Comparison of ENCODE assay signal across 18 cellular contexts in the genomic region with DNA sequence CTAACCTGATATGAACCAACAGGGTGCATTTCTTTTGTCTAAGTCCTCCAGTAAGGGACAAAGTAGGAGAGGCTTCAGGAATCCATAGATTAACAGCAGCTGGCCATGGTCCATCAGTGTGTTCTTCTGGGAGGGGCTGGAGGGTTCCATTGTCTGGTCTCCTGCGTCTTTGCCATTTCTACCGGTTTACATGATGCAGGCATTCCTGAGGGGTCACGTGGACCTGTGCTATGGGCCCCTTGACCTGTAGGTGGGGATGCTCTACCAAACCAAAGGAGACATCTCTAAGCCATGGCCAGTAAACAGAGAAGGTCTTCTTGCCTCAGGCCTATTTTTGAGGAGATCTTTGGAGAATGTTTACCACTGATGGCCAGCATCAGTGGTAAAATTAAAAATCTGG. TPM values are rescaled to one million over a fixed set of nuclear protein-coding genes. Genes with fewer than 3 reads are reported as not detected.
DNase-seq lines count a peak whose midpoint lies in the region; ATAC-seq and TF ChIP-seq lines count a peak whose summit lies in the region.
"Had no signal": no experiment of that assay in that cellular context is flagged by ENCODE, and none has a peak within 500 bp of the region (broad histone marks: within the 10 kb centered on the region; RNA-seq: fewer than 3 reads in every experiment).

No MANE protein-coding gene starts in this region.

- H2AFZ ChIP-seq in HCT116 (ENCODE audit: low read depth, low read length, poor library complexity, severe bottlenecking): no peak overlapping the region

- H3K4me1 ChIP-seq in BE2C (no peaks in the 10 kb centered on the region), HCT116 (ENCODE audit: control insufficient read depth in 1 of 2, insufficient read depth in 2 of 2, low read length in 2 of 2) (peaks cover 9 to 11% of the 10 kb centered on the region in 2 experiments; a peak in 3 of 4 replicates), tibial nerve (peaks cover 0 to 16% (median 0%) of the 10 kb centered on the region in 4 donors)

- no peaks in the 10 kb centered on the region for H3K9me2 ChIP-seq in HCT116 (ENCODE audit: insufficient read depth)

- H3K36me3 ChIP-seq in BE2C: no peaks in the 10 kb centered on the region
- no peaks in the 10 kb centered on the region for H3K36me3 ChIP-seq in HCT116 (ENCODE audit: control insufficient read depth in 1 of 2, insufficient read depth in 2 of 2, low read length in 2 of 2)
- H3K36me3 ChIP-seq in tibial nerve: no peaks in the 10 kb centered on the region
- H3K36me3 ChIP-seq: gastrocnemius medialis had no signal

- peak; percentile 38 for TF ChIP-seq RAD21 in HCT116 (IDR thresholded peaks at IDR 0.05; ENCODE audit: low read depth)

- no peaks in the 10 kb centered on the region for H3K27me3 ChIP-seq in BE2C
- H3K27me3 ChIP-seq in HCT116 (ENCODE audit: insufficient read depth, low read length): peaks cover 12% of the 10 kb centered on the region; the same call in 1 of the 2 replicates
- H3K27me3 ChIP-seq in tibial nerve: no peaks in the 10 kb centered on the region
- H3K27me3 ChIP-seq: gastrocnemius medialis had no signal

- POLR2A ChIA-PET in HCT116 (lab: Charles Lee): no interaction called here

- no peaks in the 10 kb centered on the region for H3K79me2 ChIP-seq in HCT116 (ENCODE audit: insufficient read depth, low read length)

- no peak overlapping the region for H3K4me2 ChIP-seq in HCT116 (ENCODE audit: low read length)

- H3K27ac ChIP-seq in HCT116 (ENCODE audit: low read depth, low read length) (no peak overlapping the region), tibial nerve (no peak overlapping the region)
- H3K27ac ChIP-seq: gastrocnemius medialis had no signal

- H4K20me1 ChIP-seq in HCT116 (ENCODE audit: insufficient read depth): no peaks in the 10 kb centered on the region

- DNase-seq in BE2C: no peak
- no peak for DNase-seq in HCT116 (ENCODE audit: low read depth, low spot score)
- DNase-seq in SK-MEL-5 (ENCODE audit: low read depth, low spot score): peak; percentile 10
- DNase-seq in iPS-NIHi11 (ENCODE audit: low spot score): peak; percentile 64
- DNase-seq in DMS153 treated with DMSO at 0.1 percent for 48 hours (lab: John Stamatoyannopoulos, UW; ENCODE audit: unreplicated experiment): no peak
- no peak for DNase-seq in activated CD4-positive, CD25-positive, alpha-beta regulatory T cell treated with anti-CD3 and anti-CD28 coated beads, Interleukin-2, amount 50 U/mL, for 72 hours
- DNase-seq in tibial nerve (ENCODE audit: low spot score in 2 of 2): no peak
- DNase-seq: activated CD4-positive, alpha-beta T cell treated with anti-CD3 and anti-CD28 coated beads, Interleukin-2, amount 10 ng/mL, durations not matched to agents 24 days and 14 days; activated effector memory CD4-positive, alpha-beta T cell treated with Interleukin-2 at 50 U/mL for 16 hours; DMS79 treated with DMSO at 0.1 percent for 48 hours; gastrocnemius medialis; mucosa of descending colon; NCI-H1694; NCI-H82 had no signal

- RAD21 ChIA-PET in HCT116 (lab: Charles Lee; ENCODE audit: low non-redundant PET in 1 of 2, low total read pairs in 2 of 2, uncharacterized antibody in 2 of 2, unreplicated experiment in 2 of 2): no interaction called here

- no peak for TF ChIP-seq EP300 in tibial nerve (IDR thresholded peaks at IDR 0.05)

- intact Hi-C loops in HCT116 (cut with micrococcal nuclease): loop anchor here (5.0 to 10.0 kb wide), 3 partner anchors 137 to 802 kb away; no protein-coding TSS in a partner anchor

- H3K4me3 ChIP-seq in BE2C (ENCODE audit: low read depth, low read length) (no peak overlapping the region), HCT116 (replicated peaks in 1 of 2; ENCODE audit: low read depth in 1 of 2, low read length in 2 of 2) (no peak overlapping the region), tibial nerve (no peak overlapping the region)
- H3K4me3 ChIP-seq: coronary artery, gastrocnemius medialis, mucosa of descending colon had no signal

- H3K9me3 ChIP-seq in BE2C (no peaks in the 10 kb centered on the region), HCT116 (ENCODE audit: control insufficient read depth in 1 of 2, insufficient read depth in 1 of 2, low read depth in 1 of 2, low read length in 2 of 2) (no peaks in the 10 kb centered on the region), tibial nerve (no peaks in the 10 kb centered on the region)
- H3K9me3 ChIP-seq: gastrocnemius medialis, mucosa of descending colon had no signal

- TF ChIP-seq CTCF in BE2C (IDR thresholded peaks at IDR 0.05; ENCODE audit: low read depth, low read length) (peak; percentile 29; the same call in 1 of the 2 replicates), HCT116 (IDR thresholded peaks at IDR 0.05 in 2 of 3, conservative IDR thresholded peaks at IDR 0.05 in 1 of 3; ENCODE audit: borderline replicate concordance in 1 of 3, insufficient read depth in 1 of 3, low read depth in 2 of 3, low read length in 2 of 3) (peak; percentile 9 to 39 (median 19); a peak in 2 of 6 replicates), tibial nerve (IDR thresholded peaks at IDR 0.05) (no peak)

- TF ChIP-seq POLR2A in HCT116 (IDR thresholded peaks at IDR 0.05; ENCODE audit: borderline replicate concordance, extremely low read depth, insufficient read depth, insufficient read length): no peak
- TF ChIP-seq POLR2A in tibial nerve (IDR thresholded peaks at IDR 0.05): no peak

- WGBS in tibial nerve, 2 donors: 57 to 77% methylated on average over 3 of the region's 3 CpGs

- in situ Hi-C loops in SK-MEL-5 (cut with HindIII; ENCODE audit: low pct_unique_long_range_greater_than_20kb, low sequenced_read_pairs): no loop called here

- ATAC-seq in HCT116: peak; percentile 41; the same call in 1 of the 2 replicates
- ATAC-seq in GM19351 (IDR thresholded peaks at IDR 0.05; ENCODE audit: unreplicated experiment): no peak
- ATAC-seq: gastrocnemius medialis, mucosa of descending colon had no signal

- H3K9ac ChIP-seq in HCT116 (ENCODE audit: low read length): no peak overlapping the region

- no TSS peak for BruUV-seq in HCT116 (replicated peaks; lab: Mats Ljungman, UMichigan)

- CTCF ChIA-PET in HCT116 (lab: Charles Lee): no interaction called here

TF ChIP-seq in HCT116, 20 proteins besides CTCF, POLR2A, EP300 and RAD21 (continues in another document):
- TF ChIP-seq YY1 (IDR thresholded peaks at IDR 0.05; ENCODE audit: extremely low read depth, insufficient replicate concordance, low read depth, low read length): no peak
- no peak for TF ChIP-seq FOSL1 (IDR thresholded peaks at IDR 0.05; ENCODE audit: low read depth)
- no peak for TF ChIP-seq SP1 (IDR thresholded peaks at IDR 0.05; ENCODE audit: low read depth)
- no peak for TF ChIP-seq TCF7L2 (IDR thresholded peaks at IDR 0.05; ENCODE audit: borderline replicate concordance, extremely low read depth, insufficient read depth, insufficient read length)
- TF ChIP-seq, protein P1, sequence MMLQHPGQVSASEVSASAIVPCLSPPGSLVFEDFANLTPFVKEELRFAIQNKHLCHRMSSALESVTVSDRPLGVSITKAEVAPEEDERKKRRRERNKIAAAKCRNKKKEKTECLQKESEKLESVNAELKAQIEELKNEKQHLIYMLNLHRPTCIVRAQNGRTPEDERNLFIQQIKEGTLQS (IDR thresholded peaks at IDR 0.05): no peak
- TF ChIP-seq SIN3A (IDR thresholded peaks at IDR 0.05; ENCODE audit: low read depth): no peak
- no peak for TF ChIP-seq EZH2phosphoT487 (IDR thresholded peaks at IDR 0.05; ENCODE audit: borderline replicate concordance)
- TF ChIP-seq CBX3 (IDR thresholded peaks at IDR 0.05; ENCODE audit: low read depth): no peak
- no peak for TF ChIP-seq SRF (IDR thresholded peaks at IDR 0.05; ENCODE audit: low read depth)
- TF ChIP-seq, protein P2, sequence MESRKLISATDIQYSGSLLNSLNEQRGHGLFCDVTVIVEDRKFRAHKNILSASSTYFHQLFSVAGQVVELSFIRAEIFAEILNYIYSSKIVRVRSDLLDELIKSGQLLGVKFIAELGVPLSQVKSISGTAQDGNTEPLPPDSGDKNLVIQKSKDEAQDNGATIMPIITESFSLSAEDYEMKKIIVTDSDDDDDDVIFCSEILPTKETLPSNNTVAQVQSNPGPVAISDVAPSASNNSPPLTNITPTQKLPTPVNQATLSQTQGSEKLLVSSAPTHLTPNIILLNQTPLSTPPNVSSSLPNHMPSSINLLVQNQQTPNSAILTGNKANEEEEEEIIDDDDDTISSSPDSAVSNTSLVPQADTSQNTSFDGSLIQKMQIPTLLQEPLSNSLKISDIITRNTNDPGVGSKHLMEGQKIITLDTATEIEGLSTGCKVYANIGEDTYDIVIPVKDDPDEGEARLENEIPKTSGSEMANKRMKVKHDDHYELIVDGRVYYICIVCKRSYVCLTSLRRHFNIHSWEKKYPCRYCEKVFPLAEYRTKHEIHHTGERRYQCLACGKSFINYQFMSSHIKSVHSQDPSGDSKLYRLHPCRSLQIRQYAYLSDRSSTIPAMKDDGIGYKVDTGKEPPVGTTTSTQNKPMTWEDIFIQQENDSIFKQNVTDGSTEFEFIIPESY (IDR thresholded peaks at IDR 0.05; ENCODE audit: extremely low read depth, insufficient replicate concordance, low read length): no peak
- no peak for TF ChIP-seq ELF1 (IDR thresholded peaks at IDR 0.05; ENCODE audit: borderline replicate concordance, low read depth)

RNA-seq across cellular contexts. Expression of a gene that starts 28.7 kb away (rescaled TPM):
- polyA plus RNA-seq in BE2C (2012; ENCODE audit: insufficient read depth, insufficient read length, low read depth): 0.88 TPM
- total RNA-seq in HCT116 (2021; ENCODE audit: unreplicated experiment) (0.20 TPM), tibial nerve (not detected)
- polyA plus RNA-seq in HCT116 (2012): 0.03 TPM in 1 of 2 replicates, not detected in the other
- total RNA-seq in SK-MEL-5 (2014; rRNA removed; shearing (Covaris generic)): not detected in 2 replicates
- polyA plus RNA-seq in SK-MEL-5 (2015; cell fraction: cytosol; rRNA removed): not detected in 2 replicates
- not detected in 2 replicates for polyA plus RNA-seq in SK-MEL-5 (2015; cell fraction: nucleus; rRNA removed)
- total RNA-seq: activated CD4-positive, alpha-beta T cell treated with anti-CD3 and anti-CD28 coated beads, Interleukin-2, amount 10 ng/mL, durations not matched to agents 24 days and 14 days; mucosa of descending colon; RPMI7951 had no signal
- polyA plus RNA-seq: CD14-positive monocyte had no signal

Comparison
In these comparisons a context has a peak if more than half of its experiments do, and no peak if none do; other contexts are left out.
1. DNase-seq: peak in SK-MEL-5 (single experiment) and iPS-NIHi11 (single experiment); none in BE2C (single experiment), HCT116 (single experiment), DMS153 treated with DMSO at 0.1 percent for 48 hours (single experiment), activated CD4-positive, CD25-positive, alpha-beta regulatory T cell treated with anti-CD3 and anti-CD28 coated beads, Interleukin-2, amount 50 U/mL, for 72 hours (single experiment) and tibial nerve (0 of 2).
2. CTCF ChIP-seq: peak in BE2C (single experiment) and HCT116 (3 of 3); none in tibial nerve (0 of 5).